Comparison of ENCODE assay signal across 10 cellular contexts in genomic region chr11:117823941-117824420, GRCh38. TPM values are rescaled to one million over a fixed set of nuclear protein-coding genes. Genes with fewer than 3 reads are reported as not detected.
A peak's percentile ranks its signal among the peaks of the same experiment; 100 is the strongest.
DNase-seq lines count a peak whose midpoint lies in the region; ATAC-seq and TF ChIP-seq lines count a peak whose summit lies in the region.
"Had no signal": no experiment of that assay in that cellular context is flagged by ENCODE, and none has a peak within 500 bp of the region (broad histone marks: within the 10 kb centered on the region; RNA-seq: fewer than 3 reads in every experiment).

No MANE protein-coding gene starts in this region.

- peaks cover 45% of the 10 kb centered on the region for H3K4me1 Mint-ChIP-seq in activated naive CD4-positive, alpha-beta T cell treated with anti-CD3 and anti-CD28 coated beads for 36 hours (ENCODE audit: low read depth)
- peaks cover 67% of the 10 kb centered on the region for H3K4me1 Mint-ChIP-seq in dendritic cell treated with granulocyte-macrophage colony-stimulating factor and Interleukin-4, amounts not matched to agents 40 ng/mL and 50 ng/mL, for 4 days (ENCODE audit: low read depth)

- no peak for ATAC-seq in GM18498 (IDR thresholded peaks at IDR 0.05; ENCODE audit: unreplicated experiment)

- no peak for TF ChIP-seq CTCF in vagina (IDR thresholded peaks at IDR 0.05)

- intact Hi-C loops in activated naive CD4-positive, alpha-beta T cell treated with anti-CD3 and anti-CD28 coated beads for 36 hours (cut with micrococcal nuclease): loop anchor here (1.0 to 5.0 kb wide), 7 partner anchors 15 to 348 kb away; partner anchors contain the start of gene IL10RA
- intact Hi-C loops in dendritic cell treated with granulocyte-macrophage colony-stimulating factor and Interleukin-4, amounts not matched to agents 40 ng/mL and 50 ng/mL, for 4 days (cut with micrococcal nuclease): loop anchor here (1.0 to 10.0 kb wide), 2 partner anchors 123 to 321 kb away; no protein-coding TSS in a partner anchor
- intact Hi-C loops in vagina (cut with DNase I): no loop called here

- H3K4me3 ChIP-seq in vagina: no peak overlapping the region
- H3K4me3 ChIP-seq: GM23248 had no signal

- H3K9me3 ChIP-seq in vagina: no peaks in the 10 kb centered on the region

- H3K27ac ChIP-seq in vagina: peak overlapping the region; percentile 82
- H3K27ac ChIP-seq: epithelial cell of prostate, GM23248 had no signal

- TF ChIP-seq POLR2A in vagina (IDR thresholded peaks at IDR 0.05): no peak

- peak; percentile 31 for DNase-seq in activated naive CD4-positive, alpha-beta T cell treated with anti-CD3 and anti-CD28 coated beads for 36 hours
- DNase-seq in activated naive CD4-positive, alpha-beta T cell treated with Interleukin-2 at 50 U/mL for 16 hours: no peak
- DNase-seq in mesenteric fat pad (ENCODE audit: low spot score) (peak; percentile 90), vagina (ENCODE audit: extremely low spot score in 2 of 2) (no peak), DMS53 (lab: John Stamatoyannopoulos, UW) (no peak), NCI-H1105 treated with DMSO at 0.1 percent for 48 hours (lab: John Stamatoyannopoulos, UW) (no peak)
- DNase-seq: GM23248 had no signal

- no peaks in the 10 kb centered on the region for H3K27me3 Mint-ChIP-seq in activated naive CD4-positive, alpha-beta T cell treated with anti-CD3 and anti-CD28 coated beads for 36 hours (ENCODE audit: low read depth)
- H3K27me3 Mint-ChIP-seq in dendritic cell treated with granulocyte-macrophage colony-stimulating factor and Interleukin-4, amounts not matched to agents 40 ng/mL and 50 ng/mL, for 4 days: peaks cover 6% of the 10 kb centered on the region

- no peak overlapping the region for H3K4me3 Mint-ChIP-seq in activated naive CD4-positive, alpha-beta T cell treated with anti-CD3 and anti-CD28 coated beads for 36 hours
- no peak overlapping the region for H3K4me3 Mint-ChIP-seq in dendritic cell treated with granulocyte-macrophage colony-stimulating factor and Interleukin-4, amounts not matched to agents 40 ng/mL and 50 ng/mL, for 4 days

- peak overlapping the region; percentile 65 for H3K27ac Mint-ChIP-seq in activated naive CD4-positive, alpha-beta T cell treated with anti-CD3 and anti-CD28 coated beads for 36 hours
- H3K27ac Mint-ChIP-seq in dendritic cell treated with granulocyte-macrophage colony-stimulating factor and Interleukin-4, amounts not matched to agents 40 ng/mL and 50 ng/mL, for 4 days: peak overlapping the region; percentile 76

- H3K36me3 Mint-ChIP-seq in activated naive CD4-positive, alpha-beta T cell treated with anti-CD3 and anti-CD28 coated beads for 36 hours (ENCODE audit: low read depth): no peaks in the 10 kb centered on the region
- no peaks in the 10 kb centered on the region for H3K36me3 Mint-ChIP-seq in dendritic cell treated with granulocyte-macrophage colony-stimulating factor and Interleukin-4, amounts not matched to agents 40 ng/mL and 50 ng/mL, for 4 days (ENCODE audit: low read depth)

- no peaks in the 10 kb centered on the region for H3K27me3 ChIP-seq in vagina

- CTCF ChIA-PET in activated naive CD4-positive, alpha-beta T cell treated with anti-CD3 and anti-CD28 coated beads for 36 hours (lab: Charles Lee): interaction anchor here (0.8 to 13.2 kb wide), 8 partner anchors 9 to 228 kb away, joined by 4 to 258 read pairs (median 8); no protein-coding TSS in a partner anchor

- no peaks in the 10 kb centered on the region for H3K9me3 Mint-ChIP-seq in activated naive CD4-positive, alpha-beta T cell treated with anti-CD3 and anti-CD28 coated beads for 36 hours
- H3K9me3 Mint-ChIP-seq in dendritic cell treated with granulocyte-macrophage colony-stimulating factor and Interleukin-4, amounts not matched to agents 40 ng/mL and 50 ng/mL, for 4 days: no peaks in the 10 kb centered on the region

- no peaks in the 10 kb centered on the region for H3K36me3 ChIP-seq in vagina

- H3K4me1 ChIP-seq in vagina: peaks cover 35% of the 10 kb centered on the region

RNA-seq across cellular contexts. Expression of gene FXYD2, which starts 0.6 kb away (rescaled TPM):
- total RNA-seq in activated naive CD4-positive, alpha-beta T cell treated with anti-CD3 and anti-CD28 coated beads for 36 hours: 1 to 10 TPM in 1 of 2 experiments, not detected in 1; 1.1 TPM
- total RNA-seq in mesenteric fat pad: 3.2 TPM
- 2.7 TPM for total RNA-seq in vagina
- total RNA-seq: GM23248 had no signal

RNA-seq across cellular contexts. Expression of gene DSCAML1, which starts 27.0 kb away (rescaled TPM):
- under 1 TPM; 0.17 to 0.30 TPM for total RNA-seq in activated naive CD4-positive, alpha-beta T cell treated with anti-CD3 and anti-CD28 coated beads for 36 hours
- total RNA-seq in mesenteric fat pad (0.45 TPM), vagina (0.25 TPM)
- total RNA-seq: GM23248 had no signal

RNA-seq across cellular contexts. Expression of gene FXYD6, which starts 52.5 kb away (rescaled TPM):
- total RNA-seq in activated naive CD4-positive, alpha-beta T cell treated with anti-CD3 and anti-CD28 coated beads for 36 hours: not detected
- 21.5 TPM for total RNA-seq in mesenteric fat pad
- 75.4 TPM for total RNA-seq in vagina
- total RNA-seq: GM23248 had no signal

Comparison
In these comparisons a context has a peak if more than half of its experiments do, and no peak if none do; other contexts are left out.
1. DNase-seq: peak in activated naive CD4-positive, alpha-beta T cell treated with anti-CD3 and anti-CD28 coated beads for 36 hours (single experiment) and mesenteric fat pad (single experiment); none in activated naive CD4-positive, alpha-beta T cell treated with Interleukin-2 at 50 U/mL for 16 hours (single experiment), vagina (0 of 2), DMS53 (single experiment) and NCI-H1105 treated with DMSO at 0.1 percent for 48 hours (single experiment).
2. RNA of gene FXYD6, which starts 52.5 kb away (total RNA-seq): 75.4 TPM in vagina (single experiment) and 21.5 TPM in mesenteric fat pad (single experiment); not detected in activated naive CD4-positive, alpha-beta T cell treated with anti-CD3 and anti-CD28 coated beads for 36 hours; every median in the first group is over 10 times any median in the second.